1 cellular context compared by ENCODE assay signal in genomic region chr19:41449865-41450178, GRCh38.
TF ChIP-seq lines count a peak whose summit lies in the region.

No MANE protein-coding gene starts in this region.

TF ChIP-seq in A549, 52 proteins besides CTCF, POLR2A, EP300 and RAD21 (continued from another document):
- TF ChIP-seq MAZ (IDR thresholded peaks at IDR 0.05; ENCODE audit: borderline replicate concordance, low read depth, low read length) = no peak
